Comparison of ENCODE assay signal across 11 cellular contexts in genomic region chr3:99818818-99819217, GRCh38. TPM values are rescaled to one million over a fixed set of nuclear protein-coding genes. Genes with fewer than 3 reads are reported as not detected.
DNase-seq lines count a peak whose midpoint lies in the region; ATAC-seq, FAIRE-seq and TF ChIP-seq lines count a peak whose summit lies in the region.
"Had no signal": no experiment of that assay in that cellular context is flagged by ENCODE, and none has a peak within 500 bp of the region (broad histone marks: within the 10 kb centered on the region; RNA-seq: fewer than 3 reads in every experiment).

No MANE protein-coding gene starts in this region.

- no peaks in the 10 kb centered on the region for H3K27me3 Mint-ChIP-seq in osteocyte (ENCODE audit: unreplicated experiment)

- H4K20me1 ChIP-seq in H1 (replicated peaks in 1 of 2; ENCODE audit: control insufficient read depth in 1 of 2, insufficient read depth in 2 of 2, low read length in 2 of 2), result no peaks in the 10 kb centered on the region

- DNase-seq in G401 (ENCODE audit: low spot score) (peak; percentile 8), NT2/D1 (ENCODE audit: low read depth, low spot score) (no peak), H1 (ENCODE audit: low read depth in 1 of 2, low spot score in 2 of 2) (no peak), osteocyte (ENCODE audit: extremely low spot score, unreplicated experiment) (no peak), SKM-1 treated with dmso at 0.1 percent for 144 hours (lab: John Stamatoyannopoulos, UW; ENCODE audit: unreplicated experiment) (no peak), DMS 273 (lab: John Stamatoyannopoulos, UW; ENCODE audit: unreplicated experiment) (no peak), prostate gland (ENCODE audit: low spot score) (no peak)
- DNase-seq: SIG-M5, small intestine, trophoblast cell had no signal

- no peak for TF ChIP-seq RAD21 in H1 (IDR thresholded peaks at IDR 0.05 in 1 of 2, conservative IDR thresholded peaks at IDR 0.05 in 1 of 2; ENCODE audit: low read depth in 2 of 2, low read length in 2 of 2)

- no peaks in the 10 kb centered on the region for H3K36me3 Mint-ChIP-seq in osteocyte (ENCODE audit: unreplicated experiment)

- no peak for TF ChIP-seq POLR2A in H1 (IDR thresholded peaks at IDR 0.05; ENCODE audit: control extremely low read depth in 1 of 2, low read depth in 2 of 2, low read length in 2 of 2)
- TF ChIP-seq POLR2A in prostate gland (IDR thresholded peaks at IDR 0.05), result no peak

- H3K23me2 ChIP-seq in H1 (ENCODE audit: low read depth, low read length), result peaks cover 12% of the 10 kb centered on the region

- peak overlapping the region; percentile 27 for H3K27ac Mint-ChIP-seq in osteocyte (ENCODE audit: unreplicated experiment)

- H3K4me1 Mint-ChIP-seq in osteocyte (ENCODE audit: unreplicated experiment), result peaks cover 26% of the 10 kb centered on the region

- H3K9ac ChIP-seq in NT2/D1 (ENCODE audit: insufficient read length, low read depth) (peak overlapping the region; percentile 96), H1 (replicated peaks in 1 of 4; ENCODE audit: extremely low read depth in 1 of 4, low read depth in 3 of 4, low read length in 3 of 4) (no peak overlapping the region)

- H2AK5ac ChIP-seq in H1 (ENCODE audit: low read depth, low read length), result no peak overlapping the region

- TF ChIP-seq EP300 in H1 (IDR thresholded peaks at IDR 0.05; ENCODE audit: borderline replicate concordance in 1 of 2, low read depth in 2 of 2, low read length in 2 of 2), result no peak

- no peak overlapping the region for H3K56ac ChIP-seq in H1 (replicated peaks; ENCODE audit: insufficient read length, low read depth, low read length)

- no peak overlapping the region for H3K18ac ChIP-seq in H1 (ENCODE audit: extremely low read depth, low read length)

- TF ChIP-seq CTCF in H1 (IDR thresholded peaks at IDR 0.05; ENCODE audit: control extremely low read depth in 1 of 3, insufficient read depth in 1 of 3, low read depth in 1 of 3, low read length in 3 of 3) (no peak), osteocyte (IDR thresholded peaks at IDR 0.05) (no peak), prostate gland (IDR thresholded peaks at IDR 0.05) (no peak)

- H3K27me3 ChIP-seq in NT2/D1 (ENCODE audit: insufficient read depth, insufficient read length), result no peaks in the 10 kb centered on the region
- H3K27me3 ChIP-seq in H1 (replicated peaks in 1 of 4; ENCODE audit: control insufficient read depth in 3 of 4, extremely low read depth in 1 of 4, insufficient read depth in 3 of 4, low read length in 3 of 4), result no peaks in the 10 kb centered on the region; a peak in 1 of 7 replicates
- H3K27me3 ChIP-seq in prostate gland (replicated peaks; ENCODE audit: insufficient read depth), result no peaks in the 10 kb centered on the region

- peaks cover 0 to 33% of the 10 kb centered on the region in 2 experiments; a peak in 2 of 4 replicates for H3K79me2 ChIP-seq in H1 (ENCODE audit: control insufficient read depth in 1 of 2, insufficient read depth in 2 of 2, low read length in 2 of 2)

- intact Hi-C loops in prostate gland (cut with DNase I), result no loop called here

- no peak for ATAC-seq in HG03342 (IDR thresholded peaks at IDR 0.05; ENCODE audit: unreplicated experiment)

- H4K91ac ChIP-seq in H1 (replicated peaks; ENCODE audit: insufficient read length, low read length), result no peak overlapping the region

- H4K8ac ChIP-seq in H1 (ENCODE audit: extremely low read depth, insufficient read depth, low read length), result no peak overlapping the region

- no peak overlapping the region for H2BK20ac ChIP-seq in H1 (ENCODE audit: low read length)

- H2BK120ac ChIP-seq in H1 (replicated peaks; ENCODE audit: low read depth, low read length), result no peak overlapping the region

- H2AFZ ChIP-seq in H1 (ENCODE audit: low read length), result no peak overlapping the region

- peak overlapping the region; percentile 93 for H3K4me3 Mint-ChIP-seq in osteocyte (ENCODE audit: unreplicated experiment)

- H2BK12ac ChIP-seq in H1 (ENCODE audit: low read depth, low read length), result no peak overlapping the region

- H2BK5ac ChIP-seq in H1 (ENCODE audit: low read depth, low read length), result no peak overlapping the region

- no peak overlapping the region for H4K5ac ChIP-seq in H1 (ENCODE audit: insufficient read length, low read depth, low read length)

- FAIRE-seq in H1 (lab: Jason Lieb, UNC), result no peak
- FAIRE-seq: small intestine had no signal

- no peak overlapping the region for H3K14ac ChIP-seq in H1 (ENCODE audit: insufficient read length)

- CTCF ChIA-PET in H1 (lab: Charles Lee; ENCODE audit: partially characterized antibody), result interaction anchor here (3.0 kb wide), 1 partner anchor 10 kb away, joined by 9 read pairs; no protein-coding TSS in a partner anchor

- H3K4me3 ChIP-seq in NT2/D1 (ENCODE audit: insufficient read length, low read depth) (no peak overlapping the region), H1 (ENCODE audit: extremely low read depth in 1 of 4, insufficient read depth in 2 of 4, low read depth in 3 of 4, low read length in 4 of 4) (peak overlapping the region in 3 of 4 experiments; percentile 86 to 94 (median 89); a peak in 3 of 8 replicates), prostate gland (no peak overlapping the region)

- no peak overlapping the region for H2BK15ac ChIP-seq in H1 (ENCODE audit: low read length)

- H3K4me1 ChIP-seq in NT2/D1 (ENCODE audit: insufficient read depth, insufficient read length) (no peaks in the 10 kb centered on the region), H1 (replicated peaks in 1 of 4; ENCODE audit: control insufficient read depth in 3 of 4, insufficient read depth in 4 of 4, low read length in 3 of 4) (peaks cover 0 to 5% (median 0%) of the 10 kb centered on the region in 4 experiments; a peak in 2 of 7 replicates), prostate gland (replicated peaks) (no peaks in the 10 kb centered on the region)

- H3K27ac ChIP-seq in H1 (ENCODE audit: low read depth, low read length) (no peak overlapping the region), prostate gland (no peak overlapping the region)

- peaks cover 4% of the 10 kb centered on the region for H3K79me1 ChIP-seq in H1 (ENCODE audit: low read depth, low read length)

- H3K9me3 ChIP-seq in NT2/D1 (ENCODE audit: insufficient read depth, low read length) (no peaks in the 10 kb centered on the region), H1 (ENCODE audit: insufficient read depth in 2 of 2, low read depth in 1 of 2, low read length in 1 of 2) (no peaks in the 10 kb centered on the region), prostate gland (no peaks in the 10 kb centered on the region)

- in situ Hi-C loops in G401 (cut with HindIII; ENCODE audit: low sequenced_read_pairs), result no loop called here

- no peak overlapping the region for H3K4ac ChIP-seq in H1 (replicated peaks; ENCODE audit: insufficient read length, low read depth, low read length)

- H3K9me3 Mint-ChIP-seq in osteocyte (ENCODE audit: unreplicated experiment), result no peaks in the 10 kb centered on the region

- POLR2A ChIA-PET in H1 (lab: Charles Lee; ENCODE audit: partially characterized antibody), result no interaction called here

- peak overlapping the region; percentile 73 to 85 for H3K4me2 ChIP-seq in H1 (ENCODE audit: insufficient read depth in 1 of 2, low read depth in 2 of 2, low read length in 2 of 2)

- H3K36me3 ChIP-seq in NT2/D1 (ENCODE audit: insufficient read depth, insufficient read length, low read length), result peaks cover 4% of the 10 kb centered on the region
- H3K36me3 ChIP-seq in H1 (ENCODE audit: control insufficient read depth in 2 of 4, insufficient read depth in 4 of 4, low read length in 3 of 4), result no peaks in the 10 kb centered on the region
- H3K36me3 ChIP-seq in prostate gland, result no peaks in the 10 kb centered on the region

- 89% methylated on average over 2 of the region's 2 CpGs; no CpG with 5 or more reads in 1 of the 2 experiments for WGBS in H1 (ENCODE audit: extremely low coverage in 1 of 2, insufficient coverage in 1 of 2, insufficient read length in 1 of 2, insufficient replicate concordance in 2 of 2, low coverage in 1 of 2, low lambda C conversion rate in 2 of 2, missing lambda C conversion rate in 1 of 2), 2 experiments
- 94% methylated on average over 2 of the region's 2 CpGs for WGBS in prostate gland

- H3K23ac ChIP-seq in H1 (ENCODE audit: insufficient read length), result no peak overlapping the region

TF ChIP-seq in H1, 55 proteins besides CTCF, POLR2A, EP300 and RAD21 (continues in another document):
- TF ChIP-seq SRF (IDR thresholded peaks at IDR 0.05; ENCODE audit: low read depth, low read length), result no peak
- no peak for TF ChIP-seq TAF1 (IDR thresholded peaks at IDR 0.05; ENCODE audit: low read depth, low read length)
- TF ChIP-seq RXRA (IDR thresholded peaks at IDR 0.05; ENCODE audit: insufficient read depth, low read depth, low read length), result no peak
- no peak for TF ChIP-seq POLR2AphosphoS5 (IDR thresholded peaks at IDR 0.05; ENCODE audit: low read depth, low read length)
- TF ChIP-seq ZNF274 (IDR thresholded peaks at IDR 0.05; ENCODE audit: borderline replicate concordance, extremely low read depth, low read length), result no peak
- no peak for TF ChIP-seq TCF12 (IDR thresholded peaks at IDR 0.05; ENCODE audit: low read depth, low read length)
- TF ChIP-seq E2F6 (IDR thresholded peaks at IDR 0.05), result no peak
- TF ChIP-seq JUND (IDR thresholded peaks at IDR 0.05; ENCODE audit: low read length), result no peak

RNA-seq across cellular contexts. Expression of gene CMSS1, which starts 1.2 kb away (rescaled TPM):
- total RNA-seq in G401 (2014; rRNA removed; shearing (Covaris generic)), result 35.7 and 37.9 TPM in 2 replicates
- 65.9 and 75.1 TPM in 2 replicates for total RNA-seq in H1 (2021; fragmentation: NEBNext Ultra II Directional; extraction: Animal tissue kit (Norgen Biotek cat#: 25700))
- 10.2 and 15.2 TPM in 2 replicates for polyA plus RNA-seq in H1 (2011; rRNA removed)
- 26.0 TPM for polyA plus RNA-seq in H1 (2011; cell fraction: cytosol; rRNA removed)
- 4.3 TPM for polyA plus RNA-seq in H1 (2011; cell fraction: nucleus; rRNA removed)
- polyA plus RNA-seq in H1 (2012, experiment 1 of 2), result 36.1 to 77.3 TPM (median 39.6 TPM) in 4 replicates
- 20.3 TPM for polyA plus RNA-seq in H1 (2012, experiment 2 of 2)
- 87.2 TPM for polyA plus RNA-seq in H1 (2013, experiment 1 of 2)
- 96.4 TPM for polyA plus RNA-seq in H1 (2013, experiment 2 of 2)
- polyA minus RNA-seq in H1 (2011; rRNA and poly(A)+ RNA removed), result 8.1 and 9.8 TPM in 2 replicates
- 34.1 TPM for polyA minus RNA-seq in H1 (2011; cell fraction: cytosol; rRNA and poly(A)+ RNA removed)
- polyA minus RNA-seq in H1 (2011; cell fraction: nucleus; rRNA and poly(A)+ RNA removed), result 31.3 TPM
- total RNA-seq in osteocyte (38.5 and 47.2 TPM in 2 replicates), prostate gland (10 to 100 TPM; 10.2 to 13.6 TPM)

Comparison
In these comparisons a context has a peak if more than half of its experiments do, and no peak if none do; other contexts are left out.
1. H3K4me3 ChIP-seq: peak in H1 (3 of 4); none in NT2/D1 (single experiment) and prostate gland (0 of 2).